16 cellular contexts compared by ENCODE assay signal in the genomic region with DNA sequence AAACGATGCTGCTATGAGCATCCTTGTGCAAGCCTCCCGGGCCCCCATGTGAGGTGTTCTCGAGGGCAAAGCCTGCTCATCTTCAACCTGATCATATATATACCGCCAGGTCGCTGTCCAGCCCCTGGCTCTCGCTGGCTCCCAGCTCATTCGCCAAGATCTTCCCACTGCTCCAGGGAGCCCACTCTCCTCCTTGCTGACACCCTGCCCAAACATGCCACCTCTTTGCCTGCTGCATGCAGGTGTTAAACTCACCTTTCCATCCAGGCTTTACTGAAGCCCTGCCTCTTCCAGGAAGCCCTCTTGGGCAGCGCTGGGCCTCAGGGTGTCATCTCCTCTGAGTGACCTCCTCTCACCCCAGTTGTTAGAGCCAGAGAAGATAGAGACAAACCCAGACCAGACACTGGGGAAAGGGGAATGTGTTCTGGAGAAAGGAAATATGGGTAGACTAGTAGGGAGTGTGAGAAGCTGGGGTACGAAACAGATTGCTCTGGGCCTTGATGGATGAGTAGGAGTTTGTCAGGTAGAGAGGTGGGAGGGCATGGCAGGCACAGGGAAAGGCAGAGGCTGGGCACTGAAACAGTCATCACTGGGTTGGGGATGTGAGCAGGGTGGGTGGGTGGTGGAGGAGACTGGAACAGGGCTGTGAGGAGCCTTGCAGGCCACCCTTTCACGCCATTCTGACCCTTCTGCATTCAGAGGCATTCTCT. TPM values are rescaled to one million over a fixed set of nuclear protein-coding genes. Genes with fewer than 3 reads are reported as not detected.
DNase-seq lines count a peak whose midpoint lies in the region; ATAC-seq and TF ChIP-seq lines count a peak whose summit lies in the region.
"Had no signal": no experiment of that assay in that cellular context is flagged by ENCODE, and none has a peak within 500 bp of the region (broad histone marks: within the 10 kb centered on the region; RNA-seq: fewer than 3 reads in every experiment).

No MANE protein-coding gene starts in this region.

- no peak overlapping the region for H3K27ac Mint-ChIP-seq in activated T-helper 17 cell treated with anti-CD3 and anti-CD28 coated beads, Interleukin-2, amount 50 U/mL, for 72 hours
- H3K27ac Mint-ChIP-seq: stimulated activated memory B cell treated with anti-CD40 and anti-IgM and Interleukin-4, amounts not matched to agents 10 μg/mL and 1 μg/mL and 100 μg/mL, for 72 hours had no signal

- H3K9me3 Mint-ChIP-seq in activated T-cell treated with anti-CD3 and anti-CD28 coated beads, Interleukin-2, amount 50 U/mL, for 4 hours = no peaks in the 10 kb centered on the region
- H3K9me3 Mint-ChIP-seq in activated T-helper 17 cell treated with anti-CD3 and anti-CD28 coated beads, Interleukin-2, amount 50 U/mL, for 72 hours = no peaks in the 10 kb centered on the region
- H3K9me3 Mint-ChIP-seq: stimulated activated memory B cell treated with anti-CD40 and anti-IgM and Interleukin-4, amounts not matched to agents 10 μg/mL and 1 μg/mL and 100 μg/mL, for 72 hours had no signal

- no peak for TF ChIP-seq CTCF in stomach (IDR thresholded peaks at IDR 0.05)

- H3K36me3 ChIP-seq in stomach = no peaks in the 10 kb centered on the region
- H3K36me3 ChIP-seq: transverse colon had no signal

- H3K9me3 ChIP-seq in stomach = no peaks in the 10 kb centered on the region
- H3K9me3 ChIP-seq: transverse colon had no signal

- POLR2A ChIA-PET in HEK293T (lab: Yijun Ruan, JAX) = no interaction called here

- H3K4me3 Mint-ChIP-seq in activated T-cell treated with anti-CD3 and anti-CD28 coated beads, Interleukin-2, amount 50 U/mL, for 4 hours = peak overlapping the region; percentile 9
- H3K4me3 Mint-ChIP-seq in activated T-helper 17 cell treated with anti-CD3 and anti-CD28 coated beads, Interleukin-2, amount 50 U/mL, for 72 hours = peak overlapping the region; percentile 33

- no peak for TF ChIP-seq EP300 in stomach (IDR thresholded peaks at IDR 0.05)

- H3K4me3 ChIP-seq in stomach = no peak overlapping the region
- H3K4me3 ChIP-seq: GM23248 had no signal

- DNase-seq in activated T-cell treated with anti-CD3 and anti-CD28 coated beads, Interleukin-2, amount 50 U/mL, for 4 hours = no peak
- no peak for DNase-seq in activated T-cell treated with anti-CD3 and anti-CD28 coated beads, Interleukin-2, amount 50 U/mL, for 1 hour
- DNase-seq in mesenteric fat pad (ENCODE audit: low spot score) = peak; percentile 47
- peak; percentile 11 for DNase-seq in stomach
- DNase-seq in MV-4-11 (lab: John Stamatoyannopoulos, UW) = no peak
- no peak for DNase-seq in HEK293T (ENCODE audit: extremely low spot score)
- DNase-seq: central memory CD4-positive, alpha-beta T cell; GM23248; hippocampal formation; NCI-H1436; NCI-H2227 treated with DMSO at 0.1 percent for 48 hours; T-helper 2 cell; transverse colon had no signal

- H3K27ac ChIP-seq in stomach = no peak overlapping the region
- H3K27ac ChIP-seq: GM23248, transverse colon had no signal

- WGBS in stomach, 5 donors = 28 to 43% (median 33%) methylated on average over 10 of the region's 10 CpGs

- intact Hi-C loops in stomach (cut with DNase I; ENCODE audit: low total_unique reads) = no loop called here

- ATAC-seq in activated T-cell treated with anti-CD3 and anti-CD28 coated beads, Interleukin-2, amount 50 U/mL, for 4 hours = no peak
- no peak for ATAC-seq in activated T-helper 17 cell treated with anti-CD3 and anti-CD28 coated beads, Interleukin-2, amount 50 U/mL, for 72 hours (replicated peaks)
- ATAC-seq in GM21529 (IDR thresholded peaks at IDR 0.05; ENCODE audit: unreplicated experiment) = no peak
- ATAC-seq: stimulated activated memory B cell treated with anti-CD40 and anti-IgM and Interleukin-4, amounts not matched to agents 10 μg/mL and 1 μg/mL and 100 μg/mL, for 72 hours had no signal

- no peak for TF ChIP-seq POLR2A in stomach (IDR thresholded peaks at IDR 0.05)

- H3K4me1 Mint-ChIP-seq in activated T-cell treated with anti-CD3 and anti-CD28 coated beads, Interleukin-2, amount 50 U/mL, for 4 hours (ENCODE audit: low read depth) = peaks cover 4% of the 10 kb centered on the region
- H3K4me1 Mint-ChIP-seq in activated T-helper 17 cell treated with anti-CD3 and anti-CD28 coated beads, Interleukin-2, amount 50 U/mL, for 72 hours = no peaks in the 10 kb centered on the region

- CTCF ChIA-PET in HEK293T (lab: Yijun Ruan, JAX) = no interaction called here

- no peaks in the 10 kb centered on the region for H3K36me3 Mint-ChIP-seq in activated T-cell treated with anti-CD3 and anti-CD28 coated beads, Interleukin-2, amount 50 U/mL, for 4 hours (ENCODE audit: insufficient read depth)
- H3K36me3 Mint-ChIP-seq in activated T-helper 17 cell treated with anti-CD3 and anti-CD28 coated beads, Interleukin-2, amount 50 U/mL, for 72 hours (ENCODE audit: low read depth) = peaks cover 5% of the 10 kb centered on the region
- H3K36me3 Mint-ChIP-seq: stimulated activated memory B cell treated with anti-CD40 and anti-IgM and Interleukin-4, amounts not matched to agents 10 μg/mL and 1 μg/mL and 100 μg/mL, for 72 hours had no signal

- peaks cover 69% of the 10 kb centered on the region for H3K27me3 Mint-ChIP-seq in activated T-cell treated with anti-CD3 and anti-CD28 coated beads, Interleukin-2, amount 50 U/mL, for 4 hours (ENCODE audit: low read depth)
- H3K27me3 Mint-ChIP-seq in activated T-helper 17 cell treated with anti-CD3 and anti-CD28 coated beads, Interleukin-2, amount 50 U/mL, for 72 hours = peaks cover 58% of the 10 kb centered on the region

- H3K27me3 ChIP-seq in stomach = peaks cover 35 to 100% (median 80%) of the 10 kb centered on the region in 3 donors

- peaks cover 13 to 19% (median 18%) of the 10 kb centered on the region in 4 donors for H3K4me1 ChIP-seq in stomach

TF ChIP-seq in HEK293T, 16 proteins besides CTCF, POLR2A, EP300 and RAD21:
- TF ChIP-seq BHLHE40 (IDR thresholded peaks at IDR 0.05; ENCODE audit: borderline replicate concordance) (no peak), ELF4 (IDR thresholded peaks at IDR 0.05) (no peak), NFRKB (IDR thresholded peaks at IDR 0.05) (no peak), ZNF384 (IDR thresholded peaks at IDR 0.05) (no peak), LEF1 (IDR thresholded peaks at IDR 0.05; ENCODE audit: borderline replicate concordance) (no peak)
- TF ChIP-seq, protein P1, sequence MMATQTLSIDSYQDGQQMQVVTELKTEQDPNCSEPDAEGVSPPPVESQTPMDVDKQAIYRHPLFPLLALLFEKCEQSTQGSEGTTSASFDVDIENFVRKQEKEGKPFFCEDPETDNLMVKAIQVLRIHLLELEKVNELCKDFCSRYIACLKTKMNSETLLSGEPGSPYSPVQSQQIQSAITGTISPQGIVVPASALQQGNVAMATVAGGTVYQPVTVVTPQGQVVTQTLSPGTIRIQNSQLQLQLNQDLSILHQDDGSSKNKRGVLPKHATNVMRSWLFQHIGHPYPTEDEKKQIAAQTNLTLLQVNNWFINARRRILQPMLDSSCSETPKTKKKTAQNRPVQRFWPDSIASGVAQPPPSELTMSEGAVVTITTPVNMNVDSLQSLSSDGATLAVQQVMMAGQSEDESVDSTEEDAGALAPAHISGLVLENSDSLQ (IDR thresholded peaks at IDR 0.05) = no peak

RNA-seq across cellular contexts. Expression of a gene that starts 1.2 kb away (rescaled TPM):
- total RNA-seq in activated T-cell treated with anti-CD3 and anti-CD28 coated beads, Interleukin-2, amount 50 U/mL, for 4 hours = 10 to 100 TPM; 11.6 to 18.4 (median 12.3) TPM
- total RNA-seq in activated T-helper 17 cell treated with anti-CD3 and anti-CD28 coated beads, Interleukin-2, amount 50 U/mL, for 72 hours = 10 to 100 TPM; 34.8 to 83.7 TPM
- 83.1 TPM for total RNA-seq in mesenteric fat pad
- total RNA-seq in stomach = 10 to 100 TPM; 15.1 to 92.2 (median 54.0) TPM
- polyA plus RNA-seq in stomach = 10 to 100 TPM; 15.1 to 26.4 (median 21.1) TPM

Comparison
In these comparisons a context has a peak if more than half of its experiments do, and no peak if none do; other contexts are left out.
1. DNase-seq: peak in mesenteric fat pad (single experiment) and stomach (single experiment); none in activated T-cell treated with anti-CD3 and anti-CD28 coated beads, Interleukin-2, amount 50 U/mL, for 4 hours (single experiment), activated T-cell treated with anti-CD3 and anti-CD28 coated beads, Interleukin-2, amount 50 U/mL, for 1 hour (single experiment), MV-4-11 (single experiment) and HEK293T (single experiment).